ENCODE assay signal across 1 cellular context in the genomic region with DNA sequence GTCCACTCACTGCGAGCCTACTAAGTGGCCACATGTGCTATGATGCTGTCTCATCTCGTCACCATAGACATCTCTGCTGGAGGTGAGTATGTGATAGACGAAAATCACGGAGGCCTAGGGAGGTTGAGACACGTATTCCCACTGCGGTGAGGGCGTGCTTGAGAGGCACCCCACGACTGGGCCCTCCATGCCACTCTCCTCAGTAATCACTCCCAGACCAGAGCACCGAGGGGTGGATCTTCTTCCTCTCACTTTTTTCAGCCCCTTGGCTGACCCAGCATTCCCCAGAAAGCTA.
TF ChIP-seq lines count a peak whose summit lies in the region.

No MANE protein-coding gene starts in this region.

TF ChIP-seq in A549, 52 proteins besides CTCF, POLR2A, EP300 and RAD21 (continued from another document):
- TF ChIP-seq, protein P1, sequence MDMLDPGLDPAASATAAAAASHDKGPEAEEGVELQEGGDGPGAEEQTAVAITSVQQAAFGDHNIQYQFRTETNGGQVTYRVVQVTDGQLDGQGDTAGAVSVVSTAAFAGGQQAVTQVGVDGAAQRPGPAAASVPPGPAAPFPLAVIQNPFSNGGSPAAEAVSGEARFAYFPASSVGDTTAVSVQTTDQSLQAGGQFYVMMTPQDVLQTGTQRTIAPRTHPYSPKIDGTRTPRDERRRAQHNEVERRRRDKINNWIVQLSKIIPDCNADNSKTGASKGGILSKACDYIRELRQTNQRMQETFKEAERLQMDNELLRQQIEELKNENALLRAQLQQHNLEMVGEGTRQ (IDR thresholded peaks at IDR 0.05): no peak
- TF ChIP-seq, protein P2, sequence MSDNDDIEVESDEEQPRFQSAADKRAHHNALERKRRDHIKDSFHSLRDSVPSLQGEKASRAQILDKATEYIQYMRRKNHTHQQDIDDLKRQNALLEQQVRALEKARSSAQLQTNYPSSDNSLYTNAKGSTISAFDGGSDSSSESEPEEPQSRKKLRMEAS (IDR thresholded peaks at IDR 0.05): no peak
TF ChIP-seq in A549: peak in this region for 0.
